1 cellular context compared by ENCODE assay signal in the genomic region with DNA sequence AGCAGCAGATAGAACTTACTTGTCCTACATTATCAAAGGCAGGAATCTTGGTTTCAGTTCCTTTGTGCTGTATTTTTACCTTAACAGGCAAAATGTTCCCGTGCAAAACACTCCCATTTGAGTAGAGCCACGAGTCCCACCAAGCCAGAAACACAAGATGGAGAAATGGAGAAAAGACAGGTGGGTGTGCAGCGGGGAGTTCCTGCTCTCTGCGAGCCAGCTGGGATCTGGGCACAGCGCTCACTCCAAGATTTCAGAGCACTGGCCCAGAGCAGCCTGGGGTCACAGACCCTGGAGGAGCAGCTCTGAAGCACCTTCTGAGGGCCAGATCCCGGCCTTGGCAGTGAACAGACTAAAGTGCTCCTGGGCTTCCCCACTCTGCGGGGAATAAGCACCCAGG.
TF ChIP-seq lines count a peak whose summit lies in the region.

No MANE protein-coding gene starts in this region.

TF ChIP-seq in SK-N-SH treated with all-trans-retinoic acid at 6 μM for 48 hours, 23 proteins besides CTCF, POLR2A, EP300 and RAD21 (continued from another document):
- TF ChIP-seq, protein P1, sequence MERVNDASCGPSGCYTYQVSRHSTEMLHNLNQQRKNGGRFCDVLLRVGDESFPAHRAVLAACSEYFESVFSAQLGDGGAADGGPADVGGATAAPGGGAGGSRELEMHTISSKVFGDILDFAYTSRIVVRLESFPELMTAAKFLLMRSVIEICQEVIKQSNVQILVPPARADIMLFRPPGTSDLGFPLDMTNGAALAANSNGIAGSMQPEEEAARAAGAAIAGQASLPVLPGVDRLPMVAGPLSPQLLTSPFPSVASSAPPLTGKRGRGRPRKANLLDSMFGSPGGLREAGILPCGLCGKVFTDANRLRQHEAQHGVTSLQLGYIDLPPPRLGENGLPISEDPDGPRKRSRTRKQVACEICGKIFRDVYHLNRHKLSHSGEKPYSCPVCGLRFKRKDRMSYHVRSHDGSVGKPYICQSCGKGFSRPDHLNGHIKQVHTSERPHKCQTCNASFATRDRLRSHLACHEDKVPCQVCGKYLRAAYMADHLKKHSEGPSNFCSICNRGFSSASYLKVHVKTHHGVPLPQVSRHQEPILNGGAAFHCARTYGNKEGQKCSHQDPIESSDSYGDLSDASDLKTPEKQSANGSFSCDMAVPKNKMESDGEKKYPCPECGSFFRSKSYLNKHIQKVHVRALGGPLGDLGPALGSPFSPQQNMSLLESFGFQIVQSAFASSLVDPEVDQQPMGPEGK (CRISPR knock-in tag; IDR thresholded peaks at IDR 0.05; ENCODE audit: borderline replicate concordance) = no peak
- TF ChIP-seq GLIS3 (CRISPR knock-in tag; IDR thresholded peaks at IDR 0.05) = no peak
- TF ChIP-seq RARB (CRISPR knock-in tag; IDR thresholded peaks at IDR 0.05) = no peak
- TF ChIP-seq, protein P2, sequence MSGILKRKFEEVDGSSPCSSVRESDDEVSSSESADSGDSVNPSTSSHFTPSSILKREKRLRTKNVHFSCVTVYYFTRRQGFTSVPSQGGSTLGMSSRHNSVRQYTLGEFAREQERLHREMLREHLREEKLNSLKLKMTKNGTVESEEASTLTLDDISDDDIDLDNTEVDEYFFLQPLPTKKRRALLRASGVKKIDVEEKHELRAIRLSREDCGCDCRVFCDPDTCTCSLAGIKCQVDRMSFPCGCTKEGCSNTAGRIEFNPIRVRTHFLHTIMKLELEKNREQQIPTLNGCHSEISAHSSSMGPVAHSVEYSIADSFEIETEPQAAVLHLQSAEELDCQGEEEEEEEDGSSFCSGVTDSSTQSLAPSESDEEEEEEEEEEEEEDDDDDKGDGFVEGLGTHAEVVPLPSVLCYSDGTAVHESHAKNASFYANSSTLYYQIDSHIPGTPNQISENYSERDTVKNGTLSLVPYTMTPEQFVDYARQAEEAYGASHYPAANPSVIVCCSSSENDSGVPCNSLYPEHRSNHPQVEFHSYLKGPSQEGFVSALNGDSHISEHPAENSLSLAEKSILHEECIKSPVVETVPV (CRISPR knock-in tag; IDR thresholded peaks at IDR 0.05) = no peak
- TF ChIP-seq, protein P3, sequence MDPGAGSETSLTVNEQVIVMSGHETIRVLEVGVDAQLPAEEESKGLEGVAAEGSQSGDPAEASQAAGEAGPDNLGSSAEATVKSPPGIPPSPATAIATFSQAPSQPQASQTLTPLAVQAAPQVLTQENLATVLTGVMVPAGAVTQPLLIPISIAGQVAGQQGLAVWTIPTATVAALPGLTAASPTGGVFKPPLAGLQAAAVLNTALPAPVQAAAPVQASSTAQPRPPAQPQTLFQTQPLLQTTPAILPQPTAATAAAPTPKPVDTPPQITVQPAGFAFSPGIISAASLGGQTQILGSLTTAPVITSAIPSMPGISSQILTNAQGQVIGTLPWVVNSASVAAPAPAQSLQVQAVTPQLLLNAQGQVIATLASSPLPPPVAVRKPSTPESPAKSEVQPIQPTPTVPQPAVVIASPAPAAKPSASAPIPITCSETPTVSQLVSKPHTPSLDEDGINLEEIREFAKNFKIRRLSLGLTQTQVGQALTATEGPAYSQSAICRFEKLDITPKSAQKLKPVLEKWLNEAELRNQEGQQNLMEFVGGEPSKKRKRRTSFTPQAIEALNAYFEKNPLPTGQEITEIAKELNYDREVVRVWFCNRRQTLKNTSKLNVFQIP (CRISPR knock-in tag; IDR thresholded peaks at IDR 0.05; ENCODE audit: borderline replicate concordance, low read depth) = no peak
- no peak for TF ChIP-seq OSR1 (CRISPR knock-in tag; IDR thresholded peaks at IDR 0.05)
- TF ChIP-seq PPARA (CRISPR knock-in tag; IDR thresholded peaks at IDR 0.05; ENCODE audit: borderline replicate concordance) = no peak
- TF ChIP-seq, protein P4, sequence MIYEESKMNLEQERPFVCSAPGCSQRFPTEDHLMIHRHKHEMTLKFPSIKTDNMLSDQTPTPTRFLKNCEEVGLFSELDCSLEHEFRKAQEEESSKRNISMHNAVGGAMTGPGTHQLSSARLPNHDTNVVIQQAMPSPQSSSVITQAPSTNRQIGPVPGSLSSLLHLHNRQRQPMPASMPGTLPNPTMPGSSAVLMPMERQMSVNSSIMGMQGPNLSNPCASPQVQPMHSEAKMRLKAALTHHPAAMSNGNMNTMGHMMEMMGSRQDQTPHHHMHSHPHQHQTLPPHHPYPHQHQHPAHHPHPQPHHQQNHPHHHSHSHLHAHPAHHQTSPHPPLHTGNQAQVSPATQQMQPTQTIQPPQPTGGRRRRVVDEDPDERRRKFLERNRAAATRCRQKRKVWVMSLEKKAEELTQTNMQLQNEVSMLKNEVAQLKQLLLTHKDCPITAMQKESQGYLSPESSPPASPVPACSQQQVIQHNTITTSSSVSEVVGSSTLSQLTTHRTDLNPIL (CRISPR knock-in tag; IDR thresholded peaks at IDR 0.05; ENCODE audit: low read depth) = no peak
- TF ChIP-seq SNAI2 (CRISPR knock-in tag; IDR thresholded peaks at IDR 0.05) = no peak
- TF ChIP-seq ZFP3 (CRISPR knock-in tag; IDR thresholded peaks at IDR 0.05) = no peak
- TF ChIP-seq TCF4 (CRISPR knock-in tag; IDR thresholded peaks at IDR 0.05; ENCODE audit: borderline replicate concordance) = no peak
- no peak for TF ChIP-seq CSDC2 (CRISPR knock-in tag; IDR thresholded peaks at IDR 0.05)
